12 cellular contexts compared by ENCODE assay signal in genomic region chr1:116067564-116067887, GRCh38. TPM values are rescaled to one million over a fixed set of nuclear protein-coding genes. Genes with fewer than 3 reads are reported as not detected.
DNase-seq lines count a peak whose midpoint lies in the region; ATAC-seq, FAIRE-seq and TF ChIP-seq lines count a peak whose summit lies in the region.
"Had no signal": no experiment of that assay in that cellular context is flagged by ENCODE, and none has a peak within 500 bp of the region (broad histone marks: within the 10 kb centered on the region; RNA-seq: fewer than 3 reads in every experiment).

No MANE protein-coding gene starts in this region.

- no peaks in the 10 kb centered on the region for H3K27me3 ChIP-seq in body of pancreas
- H3K27me3 ChIP-seq in right cardiac atrium (ENCODE audit: control insufficient read depth, insufficient read depth), result no peaks in the 10 kb centered on the region
- no peaks in the 10 kb centered on the region for H3K27me3 ChIP-seq in thoracic aorta (replicated peaks; ENCODE audit: insufficient read depth)

- no peaks in the 10 kb centered on the region for H3K9me3 ChIP-seq in body of pancreas
- H3K9me3 ChIP-seq in right cardiac atrium (ENCODE audit: control insufficient read depth, low read length), result no peaks in the 10 kb centered on the region
- H3K9me3 ChIP-seq in thoracic aorta, result no peaks in the 10 kb centered on the region

- WGBS in body of pancreas, 2 donors, result 90 to 92% methylated on average over 2 of the region's 2 CpGs
- WGBS in right cardiac atrium, result 53% methylated on average over 2 of the region's 2 CpGs

- ATAC-seq in body of pancreas (peak; percentile 35), right cardiac atrium (peak; percentile 82 to 87), thoracic aorta (ENCODE audit: insufficient number of reproducible peaks, low FRiP score, low read depth) (peak; percentile 69), HG02973 (IDR thresholded peaks at IDR 0.05; ENCODE audit: unreplicated experiment) (no peak)

- TF ChIP-seq POLR2A in body of pancreas (IDR thresholded peaks at IDR 0.05), result no peak
- no peak for TF ChIP-seq POLR2A in GM12892 (IDR thresholded peaks at IDR 0.05; ENCODE audit: low read depth, low read length)

- TF ChIP-seq CTCF in HFF-Myc (IDR thresholded peaks at IDR 0.05; ENCODE audit: low read depth, low read length, missing control alignments), result no peak
- TF ChIP-seq CTCF in body of pancreas (IDR thresholded peaks at IDR 0.05), result no peak
- no peak for TF ChIP-seq CTCF in thoracic aorta (IDR thresholded peaks at IDR 0.05)

- FAIRE-seq in RCC 7860 (lab: Jason Lieb, UNC), result no peak
- no peak for FAIRE-seq in GM12892 (lab: Jason Lieb, UNC)

- H3K36me3 ChIP-seq in body of pancreas (replicated peaks in 1 of 2; ENCODE audit: insufficient read depth in 1 of 2, low read depth in 2 of 2) (peaks cover 0 to 3% of the 10 kb centered on the region in 2 donors), thoracic aorta (no peaks in the 10 kb centered on the region)

- H3K4me3 ChIP-seq in HFF-Myc (replicated peaks; ENCODE audit: low read depth, low read length) (no peak overlapping the region), body of pancreas (no peak overlapping the region), right cardiac atrium (ENCODE audit: low read length) (no peak overlapping the region), thoracic aorta (no peak overlapping the region)

- H3K27ac ChIP-seq in body of pancreas, result no peak overlapping the region
- H3K27ac ChIP-seq in right cardiac atrium (ENCODE audit: low read length), result peak overlapping the region; percentile 75
- peak overlapping the region; percentile 40 to 67 for H3K27ac ChIP-seq in thoracic aorta

- H3K4me1 ChIP-seq in body of pancreas, result no peaks in the 10 kb centered on the region
- no peaks in the 10 kb centered on the region for H3K4me1 ChIP-seq in right cardiac atrium (ENCODE audit: control insufficient read depth, insufficient read depth, low read length)
- peaks cover 9 to 20% of the 10 kb centered on the region in 2 donors for H3K4me1 ChIP-seq in thoracic aorta (ENCODE audit: control insufficient read depth in 1 of 2, low read depth in 2 of 2)

- DNase-seq in HFF-Myc (ENCODE audit: extremely low read depth, low read depth) (peak; percentile 61), body of pancreas (peak in 1 of 4 donors; percentile 14), right cardiac atrium (peak; percentile 32 to 75 (median 52)), thoracic aorta (ENCODE audit: low spot score) (no peak), RCC 7860 (ENCODE audit: low spot score) (no peak), GM12892 (ENCODE audit: insufficient read length) (no peak), NCI-H2107 (lab: John Stamatoyannopoulos, UW) (no peak)
- DNase-seq: DMS79 treated with DMSO at 0.1 percent for 48 hours, H7, head of caudate nucleus, NCI-H510A treated with DMSO at 0.1 percent for 48 hours had no signal

- intact Hi-C loops in body of pancreas (cut with DNase I) (no loop called here), right cardiac atrium (cut with DNase I) (no loop called here)

RNA-seq across cellular contexts. Expression of gene MAB21L3, which starts 43.7 kb away (rescaled TPM):
- total RNA-seq in body of pancreas, result not detected
- under 1 TPM in 1 of 4 donors, not detected in 3; 0.06 TPM for total RNA-seq in right cardiac atrium
- polyA plus RNA-seq in right cardiac atrium, result not detected
- not detected for total RNA-seq in thoracic aorta
- polyA plus RNA-seq in GM12892 (2012; ENCODE audit: missing spikeins), result 0.25 TPM

Comparison
In these comparisons a context has a peak if more than half of its experiments do, and no peak if none do; other contexts are left out.
1. DNase-seq: peak in HFF-Myc (single experiment) and right cardiac atrium (3 of 3); none in thoracic aorta (single experiment), RCC 7860 (single experiment), GM12892 (single experiment) and NCI-H2107 (single experiment).
2. H3K27ac ChIP-seq: peak in right cardiac atrium (single experiment) and thoracic aorta (2 of 2); none in body of pancreas (0 of 4).